In the genomic region with DNA sequence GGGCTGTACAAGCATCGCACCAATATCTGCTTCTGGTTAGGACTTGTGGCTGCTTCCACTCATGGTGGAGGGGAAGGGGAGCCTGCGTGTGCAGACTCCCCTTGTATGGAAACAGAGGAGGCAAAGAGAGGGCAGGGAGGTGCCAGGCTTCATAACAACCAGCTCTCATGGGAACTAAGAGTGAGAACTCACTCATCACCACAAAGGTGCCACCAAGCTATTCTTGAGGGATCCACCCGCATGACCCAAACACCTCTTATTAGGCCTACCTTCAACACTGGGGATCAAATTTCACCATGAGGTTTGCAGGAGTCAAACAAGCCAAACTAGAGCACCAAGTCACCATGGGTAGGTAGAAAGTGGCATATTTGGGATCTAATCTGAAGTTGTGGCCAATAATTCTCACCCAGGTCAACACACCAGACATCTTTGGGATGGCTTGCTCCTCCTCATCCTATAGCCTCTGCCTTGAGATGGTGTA, we compare ENCODE assay signal across 13 cellular contexts. TPM values are rescaled to one million over a fixed set of nuclear protein-coding genes. Genes with fewer than 3 reads are reported as not detected.
DNase-seq lines count a peak whose midpoint lies in the region; ATAC-seq and TF ChIP-seq lines count a peak whose summit lies in the region.
"Had no signal": no experiment of that assay in that cellular context is flagged by ENCODE, and none has a peak within 500 bp of the region (broad histone marks: within the 10 kb centered on the region; RNA-seq: fewer than 3 reads in every experiment).

No MANE protein-coding gene starts in this region.

- H3K27me3 ChIP-seq in CD4-positive, alpha-beta T cell (ENCODE audit: control insufficient read depth, insufficient read depth, low read length): no peaks in the 10 kb centered on the region
- H3K27me3 ChIP-seq in Loucy (ENCODE audit: insufficient read depth, low read length, poor library complexity, severe bottlenecking) (no peaks in the 10 kb centered on the region), lower lobe of right lung (ENCODE audit: low read depth) (no peaks in the 10 kb centered on the region), BE2C (no peaks in the 10 kb centered on the region)
- H3K27me3 ChIP-seq: tibial artery had no signal

- H3K9me3 Mint-ChIP-seq in CD4-positive, alpha-beta T cell: peaks cover 2% of the 10 kb centered on the region

- H3K9ac ChIP-seq in Loucy (ENCODE audit: low read depth, low read length, poor library complexity, severe bottlenecking): no peak overlapping the region

- CTCF ChIA-PET in CD4-positive, alpha-beta T cell (lab: Charles Lee): no interaction called here

- H2AFZ ChIP-seq in Loucy (ENCODE audit: low read length): peak overlapping the region; percentile 58

- H3K9me3 ChIP-seq in CD4-positive, alpha-beta T cell (ENCODE audit: control insufficient read depth, low read length): no peaks in the 10 kb centered on the region
- H3K9me3 ChIP-seq in Loucy (ENCODE audit: insufficient read depth, low read depth, low read length) (no peaks in the 10 kb centered on the region), lower lobe of right lung (no peaks in the 10 kb centered on the region), BE2C (no peaks in the 10 kb centered on the region)

- no peaks in the 10 kb centered on the region for H3K79me2 ChIP-seq in Loucy (ENCODE audit: insufficient read depth, low read length)

- TF ChIP-seq CTCF in CD4-positive, alpha-beta T cell (IDR thresholded peaks at IDR 0.05): no peak
- TF ChIP-seq CTCF in Loucy (conservative IDR thresholded peaks at IDR 0.05; ENCODE audit: low read length): no peak
- no peak for TF ChIP-seq CTCF in lower lobe of right lung (IDR thresholded peaks at IDR 0.05)
- no peak for TF ChIP-seq CTCF in BE2C (IDR thresholded peaks at IDR 0.05; ENCODE audit: low read depth, low read length)

- peaks cover 28% of the 10 kb centered on the region for H3K4me1 Mint-ChIP-seq in CD4-positive, alpha-beta T cell (ENCODE audit: low read depth)

- H3K36me3 Mint-ChIP-seq in CD4-positive, alpha-beta T cell (ENCODE audit: low read depth): no peaks in the 10 kb centered on the region
- H3K36me3 Mint-ChIP-seq: brain had no signal

- H3K4me3 ChIP-seq in Loucy (ENCODE audit: low read length, poor library complexity, severe bottlenecking): no peak overlapping the region
- no peak overlapping the region for H3K4me3 ChIP-seq in lower lobe of right lung
- no peak overlapping the region for H3K4me3 ChIP-seq in BE2C (ENCODE audit: low read depth, low read length)
- H3K4me3 ChIP-seq: tibial artery had no signal

- no peak overlapping the region for H3K4me3 Mint-ChIP-seq in CD4-positive, alpha-beta T cell
- H3K4me3 Mint-ChIP-seq: brain, neural crest cell had no signal

- DNase-seq in CD4-positive, alpha-beta T cell: no peak
- DNase-seq in lower lobe of right lung (no peak), NCI-H510A (lab: John Stamatoyannopoulos, UW) (no peak), BE2C (no peak)
- no peak for DNase-seq in stimulated activated CD4-positive, alpha-beta T cell treated with anti-CD3 and anti-CD28 coated beads, Interleukin-4, amount 100 ng/mL, for 4 hours
- DNase-seq: head of caudate nucleus, NCI-H2081 treated with DMSO at 0.1 percent for 48 hours, tibial artery had no signal

- H3K4me2 ChIP-seq in Loucy (ENCODE audit: low read depth, low read length, poor library complexity, severe bottlenecking): peak overlapping the region; percentile 25

- ATAC-seq in CD4-positive, alpha-beta T cell (ENCODE audit: poor library complexity): no peak
- peak; percentile 6 for ATAC-seq in GM19351 (IDR thresholded peaks at IDR 0.05; ENCODE audit: unreplicated experiment)
- ATAC-seq in lower lobe of right lung: no peak
- no peak for ATAC-seq in HG03095 (IDR thresholded peaks at IDR 0.05; ENCODE audit: unreplicated experiment)

- H3K27ac Mint-ChIP-seq in CD4-positive, alpha-beta T cell: peak overlapping the region; percentile 60

- intact Hi-C loops in CD4-positive, alpha-beta T cell (cut with DNase I, micrococcal nuclease): no loop called here
- intact Hi-C loops in lower lobe of right lung (cut with DNase I): no loop called here

- H3K4me1 ChIP-seq in Loucy (ENCODE audit: insufficient read depth, low read length, poor library complexity, severe bottlenecking) (peaks cover 14% of the 10 kb centered on the region), lower lobe of right lung (peaks cover 22% of the 10 kb centered on the region), BE2C (no peaks in the 10 kb centered on the region)
- H3K4me1 ChIP-seq: tibial artery had no signal

- H3K27ac ChIP-seq in CD4-positive, alpha-beta T cell (ENCODE audit: low read depth, low read length): no peak overlapping the region
- H3K27ac ChIP-seq in lower lobe of right lung: peak overlapping the region; percentile 48
- H3K27ac ChIP-seq: tibial artery had no signal

- no peaks in the 10 kb centered on the region for H4K20me1 ChIP-seq in Loucy (ENCODE audit: insufficient read depth, low read length, poor library complexity, severe bottlenecking)

- no peaks in the 10 kb centered on the region for H3F3A ChIP-seq in Loucy (ENCODE audit: low read depth)

- H3K9me2 ChIP-seq in Loucy (replicated peaks; ENCODE audit: low read depth, low read length): no peaks in the 10 kb centered on the region

- POLR2A ChIA-PET in CD4-positive, alpha-beta T cell (lab: Charles Lee): interaction anchor here (1.3 kb wide), 1 partner anchor 9 kb away, joined by 5 read pairs; no protein-coding TSS in a partner anchor

- peaks cover 5% of the 10 kb centered on the region; the same call in 1 of the 2 replicates for H3K36me3 ChIP-seq in Loucy (ENCODE audit: insufficient read depth, low read length)
- H3K36me3 ChIP-seq in lower lobe of right lung: no peaks in the 10 kb centered on the region
- H3K36me3 ChIP-seq in BE2C: no peaks in the 10 kb centered on the region
- H3K36me3 ChIP-seq: tibial artery had no signal

- no peaks in the 10 kb centered on the region for H3K27me3 Mint-ChIP-seq in CD4-positive, alpha-beta T cell

RNA-seq across cellular contexts. Expression of a gene that starts 46.4 kb away (rescaled TPM):
- under 1 TPM; 0.36 to 0.69 TPM for total RNA-seq in CD4-positive, alpha-beta T cell
- 3.5 TPM for total RNA-seq in lower lobe of right lung
- polyA plus RNA-seq in BE2C (2012; ENCODE audit: insufficient read depth, insufficient read length, low read depth): not detected
